In the genomic region with DNA sequence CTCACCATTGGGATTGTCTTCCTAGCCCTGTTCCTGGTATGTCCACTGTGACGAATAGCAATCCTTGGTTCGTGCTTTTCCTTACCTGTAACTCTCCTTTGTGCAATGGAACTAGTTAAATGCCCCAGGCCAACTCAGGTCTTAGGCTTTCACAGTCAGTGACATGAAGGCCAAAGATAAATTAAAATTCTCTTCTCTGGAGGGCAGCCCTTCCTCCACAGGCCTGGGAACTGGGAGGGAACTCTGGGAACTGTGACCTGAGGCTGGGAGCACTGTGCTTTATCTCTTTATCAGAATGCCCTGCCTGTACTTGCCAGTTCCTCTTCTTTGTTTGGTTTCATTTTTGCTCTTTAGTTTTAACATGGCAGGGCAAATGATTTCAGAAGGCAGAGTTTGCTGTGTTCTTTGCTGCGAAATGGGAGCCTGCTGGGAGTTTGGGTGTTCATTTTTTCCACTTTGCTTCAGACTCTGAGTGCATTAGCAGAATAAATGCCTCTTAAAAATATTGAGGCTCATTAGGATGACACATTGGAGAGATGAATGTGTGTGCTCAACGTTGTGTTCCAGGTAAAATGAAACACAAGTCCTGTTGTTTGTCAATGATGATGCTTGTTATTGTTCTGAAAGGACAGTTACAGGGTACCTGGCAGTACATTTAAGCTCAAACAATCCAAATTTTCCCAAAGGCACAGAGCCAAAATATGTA, we compare ENCODE assay signal across 11 cellular contexts.
DNase-seq lines count a peak whose midpoint lies in the region; ATAC-seq, FAIRE-seq and TF ChIP-seq lines count a peak whose summit lies in the region.
"Had no signal": no experiment of that assay in that cellular context is flagged by ENCODE, and none has a peak within 500 bp of the region (broad histone marks: within the 10 kb centered on the region; RNA-seq: fewer than 3 reads in every experiment).

No MANE protein-coding gene starts in this region.

- FAIRE-seq in GM12891 (lab: Jason Lieb, UNC) = no peak

- H3K4me3 Mint-ChIP-seq in activated T-cell treated with anti-CD3 and anti-CD28 coated beads, Interleukin-2, amount 50 U/mL, for 4 hours = no peak overlapping the region
- H3K4me3 Mint-ChIP-seq: activated naive CD4-positive, alpha-beta T cell treated with anti-CD3 and anti-CD28 coated beads, Interleukin-2, amount 50 U/mL, for 24 hours had no signal

- no peaks in the 10 kb centered on the region for H3K27me3 Mint-ChIP-seq in activated T-cell treated with anti-CD3 and anti-CD28 coated beads, Interleukin-2, amount 50 U/mL, for 4 hours (ENCODE audit: low read depth)

- no peak for TF ChIP-seq POLR2A in GM12891 (IDR thresholded peaks at IDR 0.05; ENCODE audit: low read depth, low read length)

- no peaks in the 10 kb centered on the region for H3K36me3 Mint-ChIP-seq in activated T-cell treated with anti-CD3 and anti-CD28 coated beads, Interleukin-2, amount 50 U/mL, for 4 hours (ENCODE audit: insufficient read depth)

- peaks cover 16% of the 10 kb centered on the region for H3K9me3 Mint-ChIP-seq in activated T-cell treated with anti-CD3 and anti-CD28 coated beads, Interleukin-2, amount 50 U/mL, for 4 hours

- H3K4me1 Mint-ChIP-seq in activated T-cell treated with anti-CD3 and anti-CD28 coated beads, Interleukin-2, amount 50 U/mL, for 4 hours (ENCODE audit: low read depth) = no peaks in the 10 kb centered on the region
- H3K4me1 Mint-ChIP-seq: activated naive CD4-positive, alpha-beta T cell treated with anti-CD3 and anti-CD28 coated beads, Interleukin-2, amount 50 U/mL, for 24 hours had no signal

- DNase-seq in GM12891 (ENCODE audit: insufficient read length, low spot score) (no peak), M059J (ENCODE audit: low read depth) (peak; percentile 91), islet precursor cell (peak; percentile 96), SHP77 treated with DMSO at 0.1 percent for 48 hours (lab: John Stamatoyannopoulos, UW) (no peak)
- no peak for DNase-seq in activated naive CD4-positive, alpha-beta T cell (lab: John Stamatoyannopoulos, UW)
- DNase-seq in activated CD8-positive, alpha-beta memory T cell treated with anti-CD3 and anti-CD28 coated beads, Interleukin-2, amount 50 U/mL, for 48 hours = no peak
- no peak for DNase-seq in activated T-cell treated with anti-CD3 and anti-CD28 coated beads, Interleukin-2, amount 50 U/mL, for 4 hours
- DNase-seq: NCI-H187; stimulated activated CD4-positive, alpha-beta T cell treated with anti-CD3 and anti-CD28 coated beads, Interleukin-2, amount 100 ng/mL, for 48 hours had no signal

- ATAC-seq in GM21723 (IDR thresholded peaks at IDR 0.05; ENCODE audit: unreplicated experiment) = peak; percentile 67
- no peak for ATAC-seq in activated T-cell treated with anti-CD3 and anti-CD28 coated beads, Interleukin-2, amount 50 U/mL, for 4 hours

TF ChIP-seq in GM12891, 5 proteins besides CTCF, POLR2A, EP300 and RAD21:
- TF ChIP-seq SPI1 (IDR thresholded peaks at IDR 0.05; ENCODE audit: low read depth, low read length) (peak; percentile 66), PAX5 (IDR thresholded peaks at IDR 0.05; ENCODE audit: insufficient read depth, low read length, severe bottlenecking) (no peak), POU2F2 (IDR thresholded peaks at IDR 0.05; ENCODE audit: low read depth, low read length) (no peak), POLR2AphosphoS5 (IDR thresholded peaks at IDR 0.05; ENCODE audit: low read depth, low read length) (no peak)

Comparison
In these comparisons a context has a peak if more than half of its experiments do, and no peak if none do; other contexts are left out.
1. DNase-seq: peak in M059J (single experiment) and islet precursor cell (single experiment); none in GM12891 (single experiment), SHP77 treated with DMSO at 0.1 percent for 48 hours (single experiment), activated naive CD4-positive, alpha-beta T cell (0 of 4), activated CD8-positive, alpha-beta memory T cell treated with anti-CD3 and anti-CD28 coated beads, Interleukin-2, amount 50 U/mL, for 48 hours (single experiment) and activated T-cell treated with anti-CD3 and anti-CD28 coated beads, Interleukin-2, amount 50 U/mL, for 4 hours (single experiment).